Comparison of ENCODE assay signal across 21 cellular contexts in genomic region chr7:155234950-155235789, GRCh38.
DNase-seq lines count a peak whose midpoint lies in the region; ATAC-seq and TF ChIP-seq lines count a peak whose summit lies in the region.
"Had no signal": no experiment of that assay in that cellular context is flagged by ENCODE, and none has a peak within 500 bp of the region (broad histone marks: within the 10 kb centered on the region; RNA-seq: fewer than 3 reads in every experiment).

No MANE protein-coding gene starts in this region.

- POLR2A ChIA-PET in PC-9 (lab: Charles Lee; ENCODE audit: unreplicated experiment), result no interaction called here

- no TSS peak for BruUV-seq in PC-9 (replicated peaks; lab: Mats Ljungman, UMichigan)

- peak; percentile 24 for TF ChIP-seq POLR2A in right lobe of liver (IDR thresholded peaks at IDR 0.05)

- H3K79me2 ChIP-seq in PC-9 (ENCODE audit: low read depth), result no peaks in the 10 kb centered on the region

- H4K20me1 ChIP-seq in PC-9 (ENCODE audit: insufficient read depth), result no peaks in the 10 kb centered on the region

- H3K4me1 ChIP-seq in right lobe of liver (peaks cover 0 to 32% (median 12%) of the 10 kb centered on the region in 4 donors), PC-9 (replicated peaks; ENCODE audit: insufficient read depth) (peaks cover 29% of the 10 kb centered on the region)
- H3K4me1 ChIP-seq: heart left ventricle, testis had no signal

- peak overlapping the region; percentile 72 to 96 (median 95) for H3K27ac ChIP-seq in right lobe of liver
- no peak overlapping the region for H3K27ac ChIP-seq in PC-9
- H3K27ac ChIP-seq: coronary artery, heart left ventricle, HL-60, testis had no signal

- CTCF ChIA-PET in PC-9 (lab: Charles Lee), result no interaction called here

- no peaks in the 10 kb centered on the region for H3K4me1 Mint-ChIP-seq in central memory CD8-positive, alpha-beta T cell
- H3K4me1 Mint-ChIP-seq in type B pancreatic cell (ENCODE audit: unreplicated experiment), result peaks cover 38% of the 10 kb centered on the region

- no peak overlapping the region for H3K4me2 ChIP-seq in PC-9

- TF ChIP-seq CTCF in right lobe of liver (IDR thresholded peaks at IDR 0.05), result no peak
- TF ChIP-seq CTCF in type B pancreatic cell (conservative IDR thresholded peaks at IDR 0.05), result no peak
- no peak for TF ChIP-seq CTCF in PC-9 (conservative IDR thresholded peaks at IDR 0.05)

- no peaks in the 10 kb centered on the region for H3K36me3 ChIP-seq in right lobe of liver
- H3K36me3 ChIP-seq in PC-9 (ENCODE audit: low read depth), result no peaks in the 10 kb centered on the region
- H3K36me3 ChIP-seq: heart left ventricle had no signal

- H3K4me3 ChIP-seq in right lobe of liver (no peak overlapping the region), PC-9 (no peak overlapping the region)
- H3K4me3 ChIP-seq: coronary artery, heart left ventricle, testis had no signal

- H3K9me3 Mint-ChIP-seq in central memory CD8-positive, alpha-beta T cell, result no peaks in the 10 kb centered on the region
- no peaks in the 10 kb centered on the region for H3K9me3 Mint-ChIP-seq in type B pancreatic cell
- H3K9me3 Mint-ChIP-seq: HFFc6; IgD-negative memory B cell; memory B cell; naive thymus-derived CD8-positive, alpha-beta T cell; stimulated activated naive B cell treated with anti-CD40 and anti-IgM and Interleukin-4, amounts not matched to agents 10 μg/mL and 1 μg/mL and 100 μg/mL, for 72 hours had no signal

- H2AFZ ChIP-seq in PC-9, result no peak overlapping the region

- peaks cover 29% of the 10 kb centered on the region for H3K27me3 Mint-ChIP-seq in central memory CD8-positive, alpha-beta T cell
- no peaks in the 10 kb centered on the region for H3K27me3 Mint-ChIP-seq in type B pancreatic cell

- 48% methylated on average over 13 of the region's 14 CpGs for WGBS in right lobe of liver (ENCODE audit: insufficient coverage, low coverage, low lambda C conversion rate, missing lambda C conversion rate)

- no peak overlapping the region for H3K4me3 Mint-ChIP-seq in central memory CD8-positive, alpha-beta T cell
- no peak overlapping the region for H3K4me3 Mint-ChIP-seq in type B pancreatic cell
- H3K4me3 Mint-ChIP-seq: HFFc6; IgD-negative memory B cell; memory B cell; naive thymus-derived CD8-positive, alpha-beta T cell; stimulated activated naive B cell treated with anti-CD40 and anti-IgM and Interleukin-4, amounts not matched to agents 10 μg/mL and 1 μg/mL and 100 μg/mL, for 72 hours had no signal

- peaks cover 22% of the 10 kb centered on the region for H3F3A ChIP-seq in PC-9 (ENCODE audit: insufficient read depth, low read depth)

- intact Hi-C loops in right lobe of liver (cut with DNase I) (no loop called here), PC-9 (cut with micrococcal nuclease; ENCODE audit: unreplicated experiment) (loop anchor here (1.0 kb wide), 1 partner anchor 110 kb away; no protein-coding TSS in a partner anchor)

- no peak for ATAC-seq in central memory CD8-positive, alpha-beta T cell (replicated peaks; ENCODE audit: extremely low read depth, poor library complexity, severe bottlenecking)
- peak; percentile 83 to 91 (median 84) for ATAC-seq in right lobe of liver
- ATAC-seq in GM18873 (IDR thresholded peaks at IDR 0.05; ENCODE audit: low FRiP score, unreplicated experiment), result no peak
- ATAC-seq: heart left ventricle; naive thymus-derived CD8-positive, alpha-beta T cell; stimulated activated naive B cell treated with anti-CD40 and anti-IgM and Interleukin-4, amounts not matched to agents 10 μg/mL and 1 μg/mL and 100 μg/mL, for 72 hours had no signal

- no peaks in the 10 kb centered on the region for H3K9me2 ChIP-seq in PC-9 (ENCODE audit: insufficient read depth)

- H3K9me3 ChIP-seq in right lobe of liver, result no peaks in the 10 kb centered on the region
- H3K9me3 ChIP-seq in PC-9 (ENCODE audit: insufficient read depth, low read depth), result no peaks in the 10 kb centered on the region
- H3K9me3 ChIP-seq: heart left ventricle, testis had no signal

- H3K27ac Mint-ChIP-seq in central memory CD8-positive, alpha-beta T cell (ENCODE audit: low read depth), result peak overlapping the region; percentile 13
- peak overlapping the region; percentile 82 for H3K27ac Mint-ChIP-seq in type B pancreatic cell
- H3K27ac Mint-ChIP-seq: HFFc6; memory B cell; stimulated activated naive B cell treated with anti-CD40 and anti-IgM and Interleukin-4, amounts not matched to agents 10 μg/mL and 1 μg/mL and 100 μg/mL, for 72 hours had no signal

- no peaks in the 10 kb centered on the region for H3K36me3 Mint-ChIP-seq in central memory CD8-positive, alpha-beta T cell (ENCODE audit: insufficient read depth)
- H3K36me3 Mint-ChIP-seq in type B pancreatic cell, result no peaks in the 10 kb centered on the region
- H3K36me3 Mint-ChIP-seq: IgD-negative memory B cell; memory B cell; naive thymus-derived CD8-positive, alpha-beta T cell; stimulated activated naive B cell treated with anti-CD40 and anti-IgM and Interleukin-4, amounts not matched to agents 10 μg/mL and 1 μg/mL and 100 μg/mL, for 72 hours had no signal

- H3K27me3 ChIP-seq in right lobe of liver (no peaks in the 10 kb centered on the region), PC-9 (ENCODE audit: insufficient read depth, low read depth) (no peaks in the 10 kb centered on the region)
- H3K27me3 ChIP-seq: testis had no signal

- DNase-seq in M059J (ENCODE audit: low read depth) (peak; percentile 22), right lobe of liver (peak; percentile 78 to 89 (median 88)), type B pancreatic cell (ENCODE audit: extremely low spot score, unreplicated experiment) (no peak), PC-9 (no peak), AG08395 (ENCODE audit: low spot score) (no peak)
- no peak for DNase-seq in central memory CD8-positive, alpha-beta T cell (ENCODE audit: low spot score in 2 of 2)
- DNase-seq: activated CD8-positive, alpha-beta memory T cell treated with anti-CD3 and anti-CD28 coated beads, Interleukin-2, amount 50 U/mL, for 4 hours; AML-193; heart left ventricle; HFFc6; naive thymus-derived CD8-positive, alpha-beta T cell; NCI-H1694; NCI-H2227 treated with DMSO at 0.1 percent for 48 hours; stimulated activated CD4-positive, alpha-beta T cell treated with anti-CD3 and anti-CD28 coated beads, Interleukin-2, amount 100 ng/mL, for 24 hours; stimulated activated naive B cell treated with anti-CD40 and anti-IgM and Interleukin-4, amounts not matched to agents 10 μg/mL and 1 μg/mL and 100 μg/mL, for 72 hours; testis had no signal

Comparison
In these comparisons a context has a peak if more than half of its experiments do, and no peak if none do; other contexts are left out.
1. DNase-seq: peak in M059J (single experiment) and right lobe of liver (3 of 3); none in central memory CD8-positive, alpha-beta T cell (0 of 2), type B pancreatic cell (single experiment), PC-9 (0 of 2) and AG08395 (single experiment).
2. ATAC-seq: peak in right lobe of liver (4 of 4); none in central memory CD8-positive, alpha-beta T cell (single experiment) and GM18873 (single experiment).